1 cellular context compared by ENCODE assay signal in the genomic region with DNA sequence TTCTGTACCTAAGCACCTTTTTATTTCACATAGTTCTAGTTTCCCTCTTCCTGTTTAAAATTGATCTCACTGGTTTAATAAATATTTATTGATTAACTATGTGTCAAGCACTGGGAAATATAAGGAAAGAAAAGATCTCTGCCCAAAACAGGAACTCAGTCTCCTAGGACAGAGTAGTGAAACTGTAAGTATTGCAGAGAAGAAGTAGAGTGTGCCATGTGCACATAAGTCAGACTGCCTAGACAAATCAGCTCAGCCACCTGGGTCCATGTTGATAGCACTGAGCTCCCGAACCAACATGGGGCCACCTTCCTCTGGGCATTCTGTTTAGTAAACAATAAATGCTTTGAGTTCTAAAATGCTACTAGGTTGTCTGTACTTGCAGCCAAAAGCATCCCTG.
TF ChIP-seq lines count a peak whose summit lies in the region.

No MANE protein-coding gene starts in this region.

TF ChIP-seq in GM23338, 12 proteins besides CTCF, POLR2A, EP300 and RAD21 (continued from another document):
- TF ChIP-seq CREB1 (CRISPR knock-in tag; IDR thresholded peaks at IDR 0.05; ENCODE audit: low read depth), result no peak
